ENCODE assay signal across 23 cellular contexts in genomic region chr6:148818939-148819575, GRCh38.
DNase-seq lines count a peak whose midpoint lies in the region; ATAC-seq, FAIRE-seq and TF ChIP-seq lines count a peak whose summit lies in the region.
"Had no signal": no experiment of that assay in that cellular context is flagged by ENCODE, and none has a peak within 500 bp of the region (broad histone marks: within the 10 kb centered on the region; RNA-seq: fewer than 3 reads in every experiment).

No MANE protein-coding gene starts in this region.

- H3K27me3 ChIP-seq in PC-3 (ENCODE audit: low read length) (no peaks in the 10 kb centered on the region), neural progenitor cell (no peaks in the 10 kb centered on the region)

- no peaks in the 10 kb centered on the region for H3F3A ChIP-seq in PC-3 (ENCODE audit: low read length, unreplicated experiment)
- peaks cover 37% of the 10 kb centered on the region for H3F3A ChIP-seq in neural progenitor cell (ENCODE audit: low read depth)

- intact Hi-C loops in PC-3 (cut with micrococcal nuclease) (no loop called here), left ventricle myocardium superior (cut with micrococcal nuclease) (no loop called here)

- peak; percentile 44 for DNase-seq in EL
- DNase-seq in PC-3, result peak; percentile 45
- DNase-seq in fibroblast of peridontal ligament (ENCODE audit: extremely low read depth), result peak; percentile 24
- DNase-seq in neural progenitor cell (ENCODE audit: low spot score), result peak; percentile 61
- no peak for DNase-seq in frontal cortex (ENCODE audit: low spot score in 2 of 2)
- DNase-seq in hepatic stellate cell (ENCODE audit: low spot score), result no peak
- DNase-seq in left ventricle myocardium superior, result no peak
- DNase-seq: activated effector memory CD4-positive, alpha-beta T cell treated with Interleukin-2 at 50 U/mL for 16 hours; CD8-positive, alpha-beta T cell; GDM1; hypothalamus; Karpas-422; NCI-H226; T-helper 2 cell had no signal

- CTCF ChIA-PET in PC-3 (lab: Charles Lee), result no interaction called here

- peaks cover 50% of the 10 kb centered on the region for H3K4me1 Mint-ChIP-seq in neural progenitor cell

- H3K4me1 ChIP-seq in PC-3 (ENCODE audit: insufficient read depth, low read length) (no peaks in the 10 kb centered on the region), neural progenitor cell (peaks cover 53% of the 10 kb centered on the region)

- TF ChIP-seq CTCF in PC-3 (conservative IDR thresholded peaks at IDR 0.05; ENCODE audit: low read depth, low read length) (no peak), neural progenitor cell (IDR thresholded peaks at IDR 0.05) (no peak)

- H3K36me3 ChIP-seq in PC-3 (ENCODE audit: low read depth, low read length), result no peaks in the 10 kb centered on the region
- no peaks in the 10 kb centered on the region for H3K36me3 ChIP-seq in neural progenitor cell

- no peak overlapping the region for H3K4me2 ChIP-seq in PC-3 (ENCODE audit: low read length)
- peak overlapping the region; percentile 67 for H3K4me2 ChIP-seq in neural progenitor cell

- peak overlapping the region; percentile 64 for H3K4me3 Mint-ChIP-seq in neural progenitor cell
- H3K4me3 Mint-ChIP-seq: CD8-positive, alpha-beta T cell; dendritic cell treated with granulocyte-macrophage colony-stimulating factor and Interleukin-4, amounts not matched to agents 40 ng/mL and 50 ng/mL, for 4 days; mesothelial cell of epicardium; neural crest cell; stimulated activated effector memory CD8-positive, alpha-beta T cell treated with anti-CD3 and anti-CD28 coated beads, Interleukin-12 subunit alpha, Interleukin-12 subunit beta, amount 100 ng/mL, for 72 hours; type B pancreatic cell had no signal

- POLR2A ChIA-PET in PC-3 (lab: Charles Lee; ENCODE audit: unreplicated experiment), result no interaction called here

- no peaks in the 10 kb centered on the region for H3K9me3 ChIP-seq in PC-3 (ENCODE audit: low read length)
- H3K9me3 ChIP-seq in neural progenitor cell (ENCODE audit: low read depth), result no peaks in the 10 kb centered on the region

- H3K9ac ChIP-seq in PC-3 (ENCODE audit: low read length) (no peak overlapping the region), neural progenitor cell (no peak overlapping the region)

- no TSS peak for BruUV-seq in PC-3 (replicated peaks; lab: Mats Ljungman, UMichigan)

- H4K20me1 ChIP-seq in PC-3 (ENCODE audit: low read length) (no peaks in the 10 kb centered on the region), neural progenitor cell (ENCODE audit: low read depth) (peaks cover 15% of the 10 kb centered on the region)

- no peak for FAIRE-seq in frontal cortex (lab: Jason Lieb, UNC)

- H3K4me3 ChIP-seq in PC-3 (ENCODE audit: low read length) (no peak overlapping the region), neural progenitor cell (peak overlapping the region; percentile 8)
- H3K4me3 ChIP-seq: skin epidermis had no signal

- H3K79me2 ChIP-seq in PC-3 (ENCODE audit: low read length) (no peaks in the 10 kb centered on the region), neural progenitor cell (ENCODE audit: low read depth) (peaks cover 96% of the 10 kb centered on the region)

- H3K27me3 Mint-ChIP-seq in neural progenitor cell (ENCODE audit: insufficient read depth, low read depth), result no peaks in the 10 kb centered on the region

- ATAC-seq in PC-3 (no peak), left ventricle myocardium superior (no peak), HG02938 (IDR thresholded peaks at IDR 0.05; ENCODE audit: unreplicated experiment) (no peak)
- ATAC-seq: CD8-positive, alpha-beta T cell; esophagus mucosa; stimulated activated effector memory CD8-positive, alpha-beta T cell treated with anti-CD3 and anti-CD28 coated beads, Interleukin-12 subunit alpha, Interleukin-12 subunit beta, amount 100 ng/mL, for 72 hours had no signal

- peak overlapping the region; percentile 77 for H3K27ac Mint-ChIP-seq in neural progenitor cell
- H3K27ac Mint-ChIP-seq: CD8-positive, alpha-beta T cell; dendritic cell treated with granulocyte-macrophage colony-stimulating factor and Interleukin-4, amounts not matched to agents 40 ng/mL and 50 ng/mL, for 4 days; mesothelial cell of epicardium; stimulated activated effector memory CD8-positive, alpha-beta T cell treated with anti-CD3 and anti-CD28 coated beads, Interleukin-12 subunit alpha, Interleukin-12 subunit beta, amount 100 ng/mL, for 72 hours; type B pancreatic cell had no signal

- peaks cover 18% of the 10 kb centered on the region for H3K9me3 Mint-ChIP-seq in neural progenitor cell

- H2AFZ ChIP-seq in PC-3 (ENCODE audit: low read length) (no peak overlapping the region), neural progenitor cell (replicated peaks) (no peak overlapping the region)

- no peak overlapping the region for H3K27ac ChIP-seq in PC-3 (ENCODE audit: low read length)
- H3K27ac ChIP-seq in neural progenitor cell, result peak overlapping the region; percentile 36
- H3K27ac ChIP-seq: HL-60 had no signal

- H3K9me2 ChIP-seq in PC-3 (replicated peaks; ENCODE audit: low read length), result no peaks in the 10 kb centered on the region

- H3K36me3 Mint-ChIP-seq in neural progenitor cell, result peaks cover 12% of the 10 kb centered on the region
- H3K36me3 Mint-ChIP-seq: CD8-positive, alpha-beta T cell; stimulated activated effector memory CD8-positive, alpha-beta T cell treated with anti-CD3 and anti-CD28 coated beads, Interleukin-12 subunit alpha, Interleukin-12 subunit beta, amount 100 ng/mL, for 72 hours; type B pancreatic cell had no signal

Comparison
In these comparisons a context has a peak if more than half of its experiments do, and no peak if none do; other contexts are left out.
1. DNase-seq: peak in EL (single experiment), PC-3 (single experiment), fibroblast of peridontal ligament (single experiment) and neural progenitor cell (single experiment); none in frontal cortex (0 of 2), hepatic stellate cell (single experiment) and left ventricle myocardium superior (single experiment).